In the genomic region with DNA sequence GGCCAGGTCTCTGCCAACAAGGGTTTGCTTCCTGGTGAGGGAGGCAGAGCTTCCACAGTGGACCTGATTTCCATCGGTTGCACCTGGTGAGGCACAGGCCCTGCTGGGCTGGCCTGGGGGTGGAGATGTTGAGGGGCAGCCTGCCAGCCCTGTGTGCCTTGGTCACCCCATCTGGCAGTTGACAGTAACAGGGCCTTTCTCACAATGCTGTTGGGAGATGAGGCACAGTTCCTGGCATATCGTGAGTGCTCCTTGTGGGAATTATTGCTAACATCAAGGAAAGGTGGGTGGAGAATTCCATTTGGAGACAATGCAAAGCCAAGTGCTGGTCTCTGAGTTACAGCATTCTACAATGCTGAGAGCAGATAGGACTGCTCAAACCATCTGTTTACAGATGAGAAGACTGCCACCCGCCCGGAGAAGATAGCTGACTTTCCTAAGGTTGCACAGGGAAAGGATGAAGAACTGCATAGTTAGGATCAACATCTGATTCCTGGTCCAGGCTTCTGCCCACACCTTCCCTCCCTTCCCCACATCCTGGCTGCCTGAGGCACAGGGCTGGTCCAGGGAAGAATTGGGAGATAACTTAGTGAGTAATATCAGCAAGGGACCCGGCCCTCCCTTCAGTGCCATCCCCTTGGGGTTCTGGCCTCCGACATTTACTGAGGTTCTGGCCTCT, we compare ENCODE assay signal across 1 cellular context.
TF ChIP-seq lines count a peak whose summit lies in the region.

No MANE protein-coding gene starts in this region.

TF ChIP-seq in HepG2, 621 proteins besides CTCF, POLR2A, EP300 and RAD21 (continued from another document):
- TF ChIP-seq ZBTB40 (IDR thresholded peaks at IDR 0.05) (no peak), ZBTB40 (CRISPR knock-in tag; IDR thresholded peaks at IDR 0.05) (peak; percentile 40; the same call in 1 of the 2 replicates), ZNF687 (CRISPR knock-in tag; IDR thresholded peaks at IDR 0.05) (peak; percentile 77), HOXA9 (CRISPR knock-in tag; IDR thresholded peaks at IDR 0.05; ENCODE audit: borderline replicate concordance) (no peak), ZNF234 (CRISPR knock-in tag; conservative IDR thresholded peaks at IDR 0.05) (no peak), ZFX (CRISPR knock-in tag; IDR thresholded peaks at IDR 0.05; ENCODE audit: low read depth) (peak; percentile 49), AKAP8 (CRISPR knock-in tag; IDR thresholded peaks at IDR 0.05) (0 out of 2 replicates have a peak, but pooled peaks have one; percentile 49), KDM2A (CRISPR knock-in tag; IDR thresholded peaks at IDR 0.05; ENCODE audit: borderline replicate concordance, low read depth) (no peak), BRD4 (CRISPR knock-in tag; IDR thresholded peaks at IDR 0.05) (no peak), TBX2 (CRISPR knock-in tag; IDR thresholded peaks at IDR 0.05; ENCODE audit: borderline replicate concordance) (0 out of 2 replicates have a peak, but pooled peaks have one; percentile 45), HDAC1 (CRISPR knock-in tag; IDR thresholded peaks at IDR 0.05) (peak; percentile 47; the same call in 1 of the 2 replicates), ZNF713 (CRISPR knock-in tag; IDR thresholded peaks at IDR 0.05) (no peak), RARA (CRISPR knock-in tag; IDR thresholded peaks at IDR 0.05) (no peak), SMYD3 (CRISPR knock-in tag; IDR thresholded peaks at IDR 0.05) (no peak), FOXP1 (IDR thresholded peaks at IDR 0.05) (no peak), FOXP1 (CRISPR knock-in tag; IDR thresholded peaks at IDR 0.05) (no peak), GFI1 (CRISPR knock-in tag; IDR thresholded peaks at IDR 0.05; ENCODE audit: borderline replicate concordance) (no peak), KLF15 (CRISPR knock-in tag; IDR thresholded peaks at IDR 0.05; ENCODE audit: borderline replicate concordance) (no peak), MTF1 (CRISPR knock-in tag; IDR thresholded peaks at IDR 0.05) (no peak), ZFYVE20 (CRISPR knock-in tag; IDR thresholded peaks at IDR 0.05; ENCODE audit: borderline replicate concordance, low read depth) (no peak), MAZ (IDR thresholded peaks at IDR 0.05; ENCODE audit: borderline replicate concordance, low read depth, low read length) (no peak), MAZ (CRISPR knock-in tag; IDR thresholded peaks at IDR 0.05; ENCODE audit: low read depth) (no peak), SP5 (CRISPR knock-in tag; IDR thresholded peaks at IDR 0.05; ENCODE audit: borderline replicate concordance, low read depth) (0 out of 2 replicates have a peak, but pooled peaks have one; percentile 13), PITX1 (CRISPR knock-in tag; IDR thresholded peaks at IDR 0.05) (no peak), ZNF878 (CRISPR knock-in tag; IDR thresholded peaks at IDR 0.05) (no peak)
- TF ChIP-seq, protein P1, sequence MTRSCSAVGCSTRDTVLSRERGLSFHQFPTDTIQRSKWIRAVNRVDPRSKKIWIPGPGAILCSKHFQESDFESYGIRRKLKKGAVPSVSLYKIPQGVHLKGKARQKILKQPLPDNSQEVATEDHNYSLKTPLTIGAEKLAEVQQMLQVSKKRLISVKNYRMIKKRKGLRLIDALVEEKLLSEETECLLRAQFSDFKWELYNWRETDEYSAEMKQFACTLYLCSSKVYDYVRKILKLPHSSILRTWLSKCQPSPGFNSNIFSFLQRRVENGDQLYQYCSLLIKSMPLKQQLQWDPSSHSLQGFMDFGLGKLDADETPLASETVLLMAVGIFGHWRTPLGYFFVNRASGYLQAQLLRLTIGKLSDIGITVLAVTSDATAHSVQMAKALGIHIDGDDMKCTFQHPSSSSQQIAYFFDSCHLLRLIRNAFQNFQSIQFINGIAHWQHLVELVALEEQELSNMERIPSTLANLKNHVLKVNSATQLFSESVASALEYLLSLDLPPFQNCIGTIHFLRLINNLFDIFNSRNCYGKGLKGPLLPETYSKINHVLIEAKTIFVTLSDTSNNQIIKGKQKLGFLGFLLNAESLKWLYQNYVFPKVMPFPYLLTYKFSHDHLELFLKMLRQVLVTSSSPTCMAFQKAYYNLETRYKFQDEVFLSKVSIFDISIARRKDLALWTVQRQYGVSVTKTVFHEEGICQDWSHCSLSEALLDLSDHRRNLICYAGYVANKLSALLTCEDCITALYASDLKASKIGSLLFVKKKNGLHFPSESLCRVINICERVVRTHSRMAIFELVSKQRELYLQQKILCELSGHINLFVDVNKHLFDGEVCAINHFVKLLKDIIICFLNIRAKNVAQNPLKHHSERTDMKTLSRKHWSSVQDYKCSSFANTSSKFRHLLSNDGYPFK (CRISPR knock-in tag; IDR thresholded peaks at IDR 0.05; ENCODE audit: borderline replicate concordance), result 0 out of 2 replicates have a peak, but pooled peaks have one; percentile 4
- TF ChIP-seq, protein P2, sequence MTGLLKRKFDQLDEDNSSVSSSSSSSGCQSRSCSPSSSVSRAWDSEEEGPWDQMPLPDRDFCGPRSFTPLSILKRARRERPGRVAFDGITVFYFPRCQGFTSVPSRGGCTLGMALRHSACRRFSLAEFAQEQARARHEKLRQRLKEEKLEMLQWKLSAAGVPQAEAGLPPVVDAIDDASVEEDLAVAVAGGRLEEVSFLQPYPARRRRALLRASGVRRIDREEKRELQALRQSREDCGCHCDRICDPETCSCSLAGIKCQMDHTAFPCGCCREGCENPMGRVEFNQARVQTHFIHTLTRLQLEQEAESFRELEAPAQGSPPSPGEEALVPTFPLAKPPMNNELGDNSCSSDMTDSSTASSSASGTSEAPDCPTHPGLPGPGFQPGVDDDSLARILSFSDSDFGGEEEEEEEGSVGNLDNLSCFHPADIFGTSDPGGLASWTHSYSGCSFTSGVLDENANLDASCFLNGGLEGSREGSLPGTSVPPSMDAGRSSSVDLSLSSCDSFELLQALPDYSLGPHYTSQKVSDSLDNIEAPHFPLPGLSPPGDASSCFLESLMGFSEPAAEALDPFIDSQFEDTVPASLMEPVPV (CRISPR knock-in tag; IDR thresholded peaks at IDR 0.05), result no peak
- TF ChIP-seq, protein P3, sequence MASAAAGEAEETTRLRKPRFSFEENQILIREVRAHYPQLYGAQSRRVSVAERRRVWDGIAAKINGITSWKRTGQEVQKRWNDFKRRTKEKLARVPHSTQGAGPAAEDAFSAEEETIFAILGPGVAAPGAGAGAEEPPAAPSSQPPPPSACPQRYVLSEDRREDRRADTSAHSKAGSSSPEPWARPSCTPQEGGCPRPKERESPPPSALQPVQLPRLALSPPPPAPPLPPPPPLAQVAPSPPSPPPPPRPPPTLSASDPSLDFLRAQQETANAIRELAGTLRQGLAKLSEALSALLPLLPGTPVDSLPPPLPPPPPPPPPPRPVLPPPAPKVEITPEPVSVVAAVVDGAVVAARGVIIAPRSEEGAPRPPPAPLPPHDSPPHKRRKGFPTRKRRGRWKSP (CRISPR knock-in tag; IDR thresholded peaks at IDR 0.05), result no peak
- TF ChIP-seq, protein P4, sequence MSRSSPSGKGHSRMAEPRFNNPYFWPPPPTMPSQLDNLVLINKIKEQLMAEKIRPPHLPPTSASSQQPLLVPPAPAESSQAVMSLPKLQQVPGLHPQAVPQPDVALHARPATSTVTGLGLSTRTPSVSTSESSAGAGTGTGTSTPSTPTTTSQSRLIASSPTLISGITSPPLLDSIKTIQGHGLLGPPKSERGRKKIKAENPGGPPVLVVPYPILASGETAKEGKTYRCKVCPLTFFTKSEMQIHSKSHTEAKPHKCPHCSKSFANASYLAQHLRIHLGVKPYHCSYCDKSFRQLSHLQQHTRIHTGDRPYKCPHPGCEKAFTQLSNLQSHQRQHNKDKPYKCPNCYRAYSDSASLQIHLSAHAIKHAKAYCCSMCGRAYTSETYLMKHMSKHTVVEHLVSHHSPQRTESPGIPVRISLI (CRISPR knock-in tag; IDR thresholded peaks at IDR 0.05; ENCODE audit: borderline replicate concordance), result no peak
TF ChIP-seq in HepG2: peak in this region for 14.
